26 cellular contexts compared by ENCODE assay signal in the genomic region with DNA sequence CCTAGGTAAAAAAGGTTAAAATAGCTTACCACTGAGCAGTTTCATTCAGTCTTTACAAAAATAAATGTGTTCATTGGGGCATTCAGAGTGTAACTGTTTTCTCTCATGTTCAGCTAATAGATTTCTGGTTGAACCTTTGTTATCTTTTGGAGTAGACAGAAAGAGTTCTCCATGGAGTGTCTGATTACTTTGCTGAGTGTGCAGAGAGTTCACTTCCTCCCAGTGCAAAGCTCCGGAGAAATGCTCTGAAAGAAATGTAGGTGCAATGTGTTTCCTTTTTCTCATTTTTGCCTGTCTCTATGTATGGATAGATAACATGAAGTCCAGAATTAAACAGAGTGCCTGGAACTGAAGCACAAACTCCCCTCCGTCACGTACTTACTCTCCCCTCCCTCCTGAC.
"Had no signal": no experiment of that assay in that cellular context is flagged by ENCODE, and none has a peak within 500 bp of the region (broad histone marks: within the 10 kb centered on the region; RNA-seq: fewer than 3 reads in every experiment).

No MANE protein-coding gene starts in this region.

- H3K9me3 Mint-ChIP-seq: activated naive CD8-positive, alpha-beta T cell treated with anti-CD3 and anti-CD28 coated beads, Interleukin-2, amount 10 ng/mL, durations not matched to agents 7 days and 5 days; activated T-cell treated with anti-CD3 and anti-CD28 coated beads, Interleukin-2, amount 50 U/mL, for 24 hours; activated T-helper 2 cell treated with anti-CD3 and anti-CD28 coated beads, Interferon-gamma antibody, Interleukin-2, Interleukin-4, amounts not matched to agents 10 μg/mL and 5 μg/mL and 100 μg/mL, durations not matched to agents 14 hours and 24 hours and 36 hours; endodermal cell; WTC11 had no signal

- H3K4me3 ChIP-seq: colonic mucosa, pancreas, sigmoid colon, spleen, thoracic aorta had no signal

- H3K9me3 ChIP-seq: colonic mucosa, pancreas, sigmoid colon, spleen, thoracic aorta had no signal

- H3K4me1 Mint-ChIP-seq: activated naive CD8-positive, alpha-beta T cell treated with anti-CD3 and anti-CD28 coated beads, Interleukin-2, amount 10 ng/mL, durations not matched to agents 7 days and 5 days had no signal

- H3K36me3 ChIP-seq: colonic mucosa, pancreas, sigmoid colon, thoracic aorta had no signal

- ATAC-seq: activated CD8-positive, alpha-beta T cell treated with anti-CD3 and anti-CD28 coated beads, Interleukin-2, amount 10 ng/mL, durations not matched to agents 7 days and 5 days; left lobe of liver; pancreas; stimulated activated naive B cell treated with anti-CD40 and anti-IgM and Interleukin-4, amounts not matched to agents 10 μg/mL and 1 μg/mL and 100 μg/mL, for 72 hours; WTC11 had no signal

- H3K27me3 Mint-ChIP-seq: activated naive CD8-positive, alpha-beta T cell treated with anti-CD3 and anti-CD28 coated beads, Interleukin-2, amount 10 ng/mL, durations not matched to agents 7 days and 5 days; activated T-cell treated with anti-CD3 and anti-CD28 coated beads, Interleukin-2, amount 50 U/mL, for 24 hours; stimulated activated naive B cell treated with anti-CD40 and anti-IgM and Interleukin-4, amounts not matched to agents 10 μg/mL and 1 μg/mL and 100 μg/mL, for 72 hours had no signal

- H3K4me1 ChIP-seq: colonic mucosa, pancreas, spleen had no signal

- DNase-seq: activated CD4-positive, alpha-beta T cell treated with anti-CD3 and anti-CD28 coated beads for 48 hours; activated CD8-positive, alpha-beta T cell treated with anti-CD3 and anti-CD28 coated beads, Interleukin-2, amount 10 ng/mL, durations not matched to agents 7 days and 5 days; activated naive CD4-positive, alpha-beta T cell treated with Interleukin-2 at 50 U/mL for 16 hours; activated naive CD8-positive, alpha-beta T cell treated with anti-CD3 and anti-CD28 coated beads, Interleukin-2, amount 10 ng/mL, durations not matched to agents 7 days and 5 days; activated T-cell treated with anti-CD3 and anti-CD28 coated beads, Interleukin-2, amount 50 U/mL, for 24 hours; amygdala; central memory CD4-positive, alpha-beta T cell; colonic mucosa; endodermal cell; foreskin fibroblast; glutamatergic neuron; hippocampal formation; pancreas; sigmoid colon; spleen; stimulated activated naive B cell treated with anti-CD40 and anti-IgM and Interleukin-4, amounts not matched to agents 10 μg/mL and 1 μg/mL and 100 μg/mL, for 72 hours; T-helper 1 cell; T1000 had no signal

- H3K4me3 Mint-ChIP-seq: activated CD8-positive, alpha-beta T cell treated with anti-CD3 and anti-CD28 coated beads, Interleukin-2, amount 10 ng/mL, durations not matched to agents 7 days and 5 days; activated naive CD8-positive, alpha-beta T cell treated with anti-CD3 and anti-CD28 coated beads, Interleukin-2, amount 10 ng/mL, durations not matched to agents 7 days and 5 days; activated T-cell treated with anti-CD3 and anti-CD28 coated beads, Interleukin-2, amount 50 U/mL, for 24 hours; brain; endodermal cell; stimulated activated naive B cell treated with anti-CD40 and anti-IgM and Interleukin-4, amounts not matched to agents 10 μg/mL and 1 μg/mL and 100 μg/mL, for 72 hours; WTC11 had no signal

- H3K27me3 ChIP-seq: colonic mucosa, pancreas, sigmoid colon, spleen had no signal

- FAIRE-seq: keratinocyte, pancreas, urothelium cell line had no signal

- H3K27ac Mint-ChIP-seq: activated CD8-positive, alpha-beta T cell treated with anti-CD3 and anti-CD28 coated beads, Interleukin-2, amount 10 ng/mL, durations not matched to agents 7 days and 5 days; activated naive CD8-positive, alpha-beta T cell treated with anti-CD3 and anti-CD28 coated beads, Interleukin-2, amount 10 ng/mL, durations not matched to agents 7 days and 5 days; activated T-cell treated with anti-CD3 and anti-CD28 coated beads, Interleukin-2, amount 50 U/mL, for 24 hours; activated T-helper 2 cell treated with anti-CD3 and anti-CD28 coated beads, Interferon-gamma antibody, Interleukin-2, Interleukin-4, amounts not matched to agents 10 μg/mL and 5 μg/mL and 100 μg/mL, durations not matched to agents 14 hours and 24 hours and 36 hours; endodermal cell; stimulated activated naive B cell treated with anti-CD40 and anti-IgM and Interleukin-4, amounts not matched to agents 10 μg/mL and 1 μg/mL and 100 μg/mL, for 72 hours; WTC11 had no signal

- H3K27ac ChIP-seq: colonic mucosa, epithelial cell of prostate, pancreas, sigmoid colon, spleen had no signal
